In genomic region chr1:45654540-45655280, GRCh38 we compare ENCODE assay signal across 16 cellular contexts. TPM values are rescaled to one million over a fixed set of nuclear protein-coding genes. Genes with fewer than 3 reads are reported as not detected.
DNase-seq lines count a peak whose midpoint lies in the region; FAIRE-seq and TF ChIP-seq lines count a peak whose summit lies in the region.
"Had no signal": no experiment of that assay in that cellular context is flagged by ENCODE, and none has a peak within 500 bp of the region (broad histone marks: within the 10 kb centered on the region; RNA-seq: fewer than 3 reads in every experiment).

No MANE protein-coding gene starts in this region.

- no peak overlapping the region for H3K9ac ChIP-seq in trophoblast cell (ENCODE audit: low read length)

- peaks cover 11% of the 10 kb centered on the region for H3K36me3 Mint-ChIP-seq in activated naive CD8-positive, alpha-beta T cell
- peaks cover 12% of the 10 kb centered on the region for H3K36me3 Mint-ChIP-seq in activated naive CD8-positive, alpha-beta T cell treated with anti-CD3 and anti-CD28 coated beads for 36 hours
- H3K36me3 Mint-ChIP-seq in glutamatergic neuron (ENCODE audit: unreplicated experiment), result no peaks in the 10 kb centered on the region

- H4K91ac ChIP-seq in trophoblast cell (ENCODE audit: low read depth, low read length), result no peak overlapping the region

- H3K14ac ChIP-seq in trophoblast cell (ENCODE audit: low read length), result no peak overlapping the region

- intact Hi-C loops in ascending aorta (cut with DNase I), result no loop called here

- no peak overlapping the region for H2BK5ac ChIP-seq in trophoblast cell (ENCODE audit: low read depth, low read length, poor library complexity)

- H2AFZ ChIP-seq in trophoblast cell (ENCODE audit: insufficient read depth, low read length, poor library complexity), result no peak overlapping the region

- no peak overlapping the region for H3K27ac ChIP-seq in trophoblast cell (ENCODE audit: low read depth, low read length)
- H3K27ac ChIP-seq in ascending aorta, result no peak overlapping the region

- H3K4me1 Mint-ChIP-seq in activated naive CD8-positive, alpha-beta T cell (ENCODE audit: low read depth), result peaks cover 6% of the 10 kb centered on the region
- H3K4me1 Mint-ChIP-seq in activated naive CD8-positive, alpha-beta T cell treated with anti-CD3 and anti-CD28 coated beads for 36 hours, result no peaks in the 10 kb centered on the region
- H3K4me1 Mint-ChIP-seq in glutamatergic neuron (ENCODE audit: low read depth, unreplicated experiment), result no peaks in the 10 kb centered on the region
- H3K4me1 Mint-ChIP-seq: activated B cell treated with CpG ODN at 0.5 μM for 24 hours, nephron had no signal

- no peak for FAIRE-seq in bronchial epithelial cell (lab: Jason Lieb, UNC)
- FAIRE-seq: colon, islet of Langerhans had no signal

- no CpG with 5 or more reads among the region's 12 CpGs for WGBS in trophoblast cell (ENCODE audit: extremely low coverage, insufficient coverage, insufficient read length)

- no peak overlapping the region for H3K23ac ChIP-seq in trophoblast cell (ENCODE audit: low read length)

- H3K36me3 ChIP-seq in bronchial epithelial cell (ENCODE audit: control insufficient read depth, insufficient read depth, low read length) (peaks cover 32% of the 10 kb centered on the region), trophoblast cell (ENCODE audit: control insufficient read depth in 1 of 2, insufficient read depth in 2 of 2, low read length in 2 of 2) (peaks cover 42 to 54% of the 10 kb centered on the region in 2 experiments), ascending aorta (peaks cover 75 to 100% of the 10 kb centered on the region in 2 donors)

- H3K79me2 ChIP-seq in trophoblast cell (ENCODE audit: control insufficient read depth, insufficient read depth, low read length, poor library complexity), result no peaks in the 10 kb centered on the region

- H4K12ac ChIP-seq in trophoblast cell (ENCODE audit: low read depth, low read length), result no peak overlapping the region

- H3K4me3 ChIP-seq in bronchial epithelial cell (ENCODE audit: low read depth, low read length), result no peak overlapping the region
- no peak overlapping the region for H3K4me3 ChIP-seq in trophoblast cell (ENCODE audit: low read depth, low read length)
- H3K4me3 ChIP-seq in ascending aorta, result no peak overlapping the region
- H3K4me3 ChIP-seq: HAP-1 had no signal

- H4K8ac ChIP-seq in trophoblast cell (ENCODE audit: low read depth, low read length), result no peak overlapping the region

- TF ChIP-seq CTCF in bronchial epithelial cell (IDR thresholded peaks at IDR 0.05; ENCODE audit: insufficient read depth, low read length, severe bottlenecking) (no peak), glutamatergic neuron (IDR thresholded peaks at IDR 0.05; ENCODE audit: partially characterized antibody, unreplicated experiment) (no peak), ascending aorta (IDR thresholded peaks at IDR 0.05) (no peak)

- H3K4me1 ChIP-seq in trophoblast cell (ENCODE audit: control insufficient read depth in 1 of 2, insufficient read depth in 2 of 2, low read length in 2 of 2), result no peaks in the 10 kb centered on the region
- no peaks in the 10 kb centered on the region for H3K4me1 ChIP-seq in ascending aorta

- no peak for DNase-seq in activated naive CD8-positive, alpha-beta T cell treated with anti-CD3 and anti-CD28 coated beads for 36 hours
- DNase-seq in LHCN-M2 (ENCODE audit: low read depth) (peak; percentile 63), bronchial epithelial cell (ENCODE audit: low read depth) (peak; percentile 74), trophoblast cell (peak in 1 of 2 donors; percentile 50), NCI-H187 treated with DMSO at 0.1 percent for 48 hours (lab: John Stamatoyannopoulos, UW) (no peak), glutamatergic neuron (no peak), ascending aorta (ENCODE audit: low spot score in 2 of 2) (no peak)
- DNase-seq: activated B cell treated with CpG ODN at 0.5 μM for 24 hours, Caco-2, head of caudate nucleus, NCI-H1694 had no signal

- no peaks in the 10 kb centered on the region for H3K9me3 Mint-ChIP-seq in activated naive CD8-positive, alpha-beta T cell (ENCODE audit: low read depth)
- H3K9me3 Mint-ChIP-seq in activated naive CD8-positive, alpha-beta T cell treated with anti-CD3 and anti-CD28 coated beads for 36 hours, result no peaks in the 10 kb centered on the region
- H3K9me3 Mint-ChIP-seq in glutamatergic neuron (ENCODE audit: unreplicated experiment), result peaks cover 2% of the 10 kb centered on the region
- H3K9me3 Mint-ChIP-seq: activated B cell treated with CpG ODN at 0.5 μM for 24 hours, nephron had no signal

- H3K27me3 ChIP-seq in bronchial epithelial cell (ENCODE audit: control insufficient read depth, insufficient read depth, low read length) (no peaks in the 10 kb centered on the region), trophoblast cell (ENCODE audit: insufficient read depth, low read length) (no peaks in the 10 kb centered on the region), ascending aorta (no peaks in the 10 kb centered on the region)

- H3K9me3 ChIP-seq in trophoblast cell (ENCODE audit: insufficient read depth, low read depth, low read length) (no peaks in the 10 kb centered on the region), ascending aorta (no peaks in the 10 kb centered on the region)
- H3K9me3 ChIP-seq: Caco-2, HAP-1 had no signal

- H2BK12ac ChIP-seq in trophoblast cell (ENCODE audit: low read length), result no peak overlapping the region

- H3K79me1 ChIP-seq in trophoblast cell (ENCODE audit: low read length), result no peaks in the 10 kb centered on the region

- H3K18ac ChIP-seq in trophoblast cell (ENCODE audit: low read length), result peak overlapping the region; percentile 35

- no peak overlapping the region for H2BK120ac ChIP-seq in trophoblast cell (ENCODE audit: insufficient read depth, low read length, poor library complexity)

- H3K27me3 Mint-ChIP-seq in activated naive CD8-positive, alpha-beta T cell, result no peaks in the 10 kb centered on the region
- H3K27me3 Mint-ChIP-seq in activated naive CD8-positive, alpha-beta T cell treated with anti-CD3 and anti-CD28 coated beads for 36 hours, result no peaks in the 10 kb centered on the region
- H3K27me3 Mint-ChIP-seq in glutamatergic neuron (ENCODE audit: unreplicated experiment), result no peaks in the 10 kb centered on the region
- H3K27me3 Mint-ChIP-seq: activated B cell treated with CpG ODN at 0.5 μM for 24 hours had no signal

- peak overlapping the region; percentile 34 for H3K27ac Mint-ChIP-seq in activated naive CD8-positive, alpha-beta T cell
- no peak overlapping the region for H3K27ac Mint-ChIP-seq in activated naive CD8-positive, alpha-beta T cell treated with anti-CD3 and anti-CD28 coated beads for 36 hours
- no peak overlapping the region for H3K27ac Mint-ChIP-seq in glutamatergic neuron (ENCODE audit: unreplicated experiment)
- H3K27ac Mint-ChIP-seq: activated B cell treated with CpG ODN at 0.5 μM for 24 hours, nephron had no signal

- no peak overlapping the region for H2AK5ac ChIP-seq in trophoblast cell (ENCODE audit: low read length)

- H3K4ac ChIP-seq in trophoblast cell (ENCODE audit: low read depth, low read length), result no peak overlapping the region

- no peak overlapping the region for H3K4me3 Mint-ChIP-seq in activated naive CD8-positive, alpha-beta T cell
- H3K4me3 Mint-ChIP-seq in activated naive CD8-positive, alpha-beta T cell treated with anti-CD3 and anti-CD28 coated beads for 36 hours, result no peak overlapping the region
- no peak overlapping the region for H3K4me3 Mint-ChIP-seq in glutamatergic neuron (ENCODE audit: unreplicated experiment)
- H3K4me3 Mint-ChIP-seq: activated B cell treated with CpG ODN at 0.5 μM for 24 hours, nephron had no signal

- H3K4me2 ChIP-seq in trophoblast cell (ENCODE audit: low read length), result no peak overlapping the region

RNA-seq across cellular contexts. Expression of gene CCDC17, which starts 30.9 kb away (rescaled TPM):
- total RNA-seq in activated naive CD8-positive, alpha-beta T cell treated with anti-CD3 and anti-CD28 coated beads for 36 hours, result 1 to 10 TPM; 1.1 to 1.2 TPM
- 0.58 and 0.98 TPM in 2 replicates for total RNA-seq in LHCN-M2 (2014; rRNA removed)
- polyA plus RNA-seq in LHCN-M2 (2012), result 0.11 TPM
- 0.79 and 1.7 TPM in 2 replicates for total RNA-seq in bronchial epithelial cell
- polyA plus RNA-seq in trophoblast cell (2013), result 0.49 and 0.54 TPM in 2 replicates
- total RNA-seq in glutamatergic neuron (ENCODE audit: unreplicated experiment), result 3.8 TPM
- total RNA-seq in ascending aorta, result not detected

RNA-seq across cellular contexts. Expression of gene GPBP1L1, which starts 31.6 kb away (rescaled TPM):
- total RNA-seq in activated naive CD8-positive, alpha-beta T cell treated with anti-CD3 and anti-CD28 coated beads for 36 hours, result 10 to 100 TPM; 82.4 to 90.5 TPM
- total RNA-seq in LHCN-M2 (2014; rRNA removed) (110 and 116 TPM in 2 replicates), bronchial epithelial cell (140 and 147 TPM in 2 replicates), glutamatergic neuron (ENCODE audit: unreplicated experiment) (103 TPM), ascending aorta (161 TPM)
- polyA plus RNA-seq in LHCN-M2 (2012), result 24.6 TPM
- polyA plus RNA-seq in trophoblast cell (2013), result 69.1 and 73.8 TPM in 2 replicates

RNA-seq across cellular contexts. Expression of gene TMEM69, which starts 33.3 kb away (rescaled TPM):
- total RNA-seq in activated naive CD8-positive, alpha-beta T cell treated with anti-CD3 and anti-CD28 coated beads for 36 hours, result 10 to 100 TPM; 43.0 to 45.2 TPM
- total RNA-seq in LHCN-M2 (2014; rRNA removed) (22.3 and 29.6 TPM in 2 replicates), bronchial epithelial cell (8.2 and 10.1 TPM in 2 replicates), glutamatergic neuron (ENCODE audit: unreplicated experiment) (20.6 TPM), ascending aorta (8.3 TPM)
- polyA plus RNA-seq in LHCN-M2 (2012), result 12.7 TPM
- polyA plus RNA-seq in trophoblast cell (2013), result 41.7 and 42.5 TPM in 2 replicates

Comparison
In these comparisons a context has a peak if more than half of its experiments do, and no peak if none do; other contexts are left out.
1. DNase-seq: peak in LHCN-M2 (single experiment) and bronchial epithelial cell (single experiment); none in activated naive CD8-positive, alpha-beta T cell treated with anti-CD3 and anti-CD28 coated beads for 36 hours (single experiment), NCI-H187 treated with DMSO at 0.1 percent for 48 hours (single experiment), glutamatergic neuron (single experiment) and ascending aorta (0 of 2).